ENCODE assay signal across 25 cellular contexts in genomic region chr2:23647563-23647962, GRCh38.
"Had no signal": no experiment of that assay in that cellular context is flagged by ENCODE, and none has a peak within 500 bp of the region (broad histone marks: within the 10 kb centered on the region; RNA-seq: fewer than 3 reads in every experiment).

No MANE protein-coding gene starts in this region.

- H3K27ac ChIP-seq: coronary artery, left ventricle myocardium inferior, lower lobe of right lung, neutrophil, psoas muscle, right lobe of liver, spleen, tibial artery, upper lobe of left lung, vagina had no signal

- H3K27me3 Mint-ChIP-seq: stimulated activated memory B cell treated with anti-CD40 and anti-IgM and Interleukin-4, amounts not matched to agents 10 μg/mL and 1 μg/mL and 100 μg/mL, for 72 hours; stimulated activated naive CD8-positive, alpha-beta T cell treated with anti-CD3 and anti-CD28 coated beads, Interleukin-15, Interleukin-2, amounts not matched to agents 100 ng/mL and 50 ng/mL, for 24 hours had no signal

- FAIRE-seq: endometrium, frontal cortex had no signal

- H3K4me3 Mint-ChIP-seq: naive B cell; nephron; stimulated activated memory B cell treated with anti-CD40 and anti-IgM and Interleukin-4, amounts not matched to agents 10 μg/mL and 1 μg/mL and 100 μg/mL, for 72 hours; stimulated activated naive CD8-positive, alpha-beta T cell treated with anti-CD3 and anti-CD28 coated beads, Interleukin-15, Interleukin-2, amounts not matched to agents 100 ng/mL and 50 ng/mL, for 24 hours had no signal

- H3K36me3 ChIP-seq: lower lobe of right lung, neutrophil, right lobe of liver, vagina had no signal

- H3K27me3 ChIP-seq: neutrophil, right lobe of liver, spleen, tibial artery, upper lobe of left lung, vagina had no signal

- H3K4me1 Mint-ChIP-seq: naive B cell; stimulated activated memory B cell treated with anti-CD40 and anti-IgM and Interleukin-4, amounts not matched to agents 10 μg/mL and 1 μg/mL and 100 μg/mL, for 72 hours had no signal

- ATAC-seq: esophagus mucosa; lower lobe of right lung; psoas muscle; stimulated activated memory B cell treated with anti-CD40 and anti-IgM and Interleukin-4, amounts not matched to agents 10 μg/mL and 1 μg/mL and 100 μg/mL, for 72 hours had no signal

- H3K36me3 Mint-ChIP-seq: naive B cell had no signal

- H3K27ac Mint-ChIP-seq: naive B cell; nephron; stimulated activated memory B cell treated with anti-CD40 and anti-IgM and Interleukin-4, amounts not matched to agents 10 μg/mL and 1 μg/mL and 100 μg/mL, for 72 hours; stimulated activated naive CD8-positive, alpha-beta T cell treated with anti-CD3 and anti-CD28 coated beads, Interleukin-15, Interleukin-2, amounts not matched to agents 100 ng/mL and 50 ng/mL, for 24 hours had no signal

- H3K9me3 ChIP-seq: lower lobe of right lung, neutrophil, psoas muscle, right lobe of liver, tibial artery, upper lobe of left lung, vagina had no signal

- H3K4me3 ChIP-seq: coronary artery, left ventricle myocardium inferior, lower lobe of right lung, psoas muscle, right lobe of liver, spleen, tibial artery, upper lobe of left lung, vagina had no signal

- H3K9me3 Mint-ChIP-seq: nephron; stimulated activated naive CD8-positive, alpha-beta T cell treated with anti-CD3 and anti-CD28 coated beads, Interleukin-15, Interleukin-2, amounts not matched to agents 100 ng/mL and 50 ng/mL, for 24 hours had no signal

- H3K4me1 ChIP-seq: left ventricle myocardium inferior, lower lobe of right lung, psoas muscle, right lobe of liver, spleen, tibial artery, upper lobe of left lung had no signal

- DNase-seq: effector CD8-positive, alpha-beta T cell; islet precursor cell; left ventricle myocardium inferior; lower lobe of right lung; mesenchymal stem cell; midbrain; naive B cell; psoas muscle; retina; spleen; stimulated activated CD4-positive, alpha-beta T cell treated with anti-CD3 and anti-CD28 coated beads, Interleukin-15, amount 100 ng/mL, for 24 hours; stimulated activated CD4-positive, alpha-beta T cell treated with anti-CD3 and anti-CD28 coated beads, Interleukin-1b, Interleukin-23, amount 100 ng/mL, for 48 hours; stimulated activated CD4-positive, alpha-beta T cell treated with anti-CD3 and anti-CD28 coated beads, Interleukin-4, amount 100 ng/mL, for 24 hours; tibial artery; upper lobe of left lung had no signal
